ENCODE assay signal across 2 cellular contexts in the genomic region with DNA sequence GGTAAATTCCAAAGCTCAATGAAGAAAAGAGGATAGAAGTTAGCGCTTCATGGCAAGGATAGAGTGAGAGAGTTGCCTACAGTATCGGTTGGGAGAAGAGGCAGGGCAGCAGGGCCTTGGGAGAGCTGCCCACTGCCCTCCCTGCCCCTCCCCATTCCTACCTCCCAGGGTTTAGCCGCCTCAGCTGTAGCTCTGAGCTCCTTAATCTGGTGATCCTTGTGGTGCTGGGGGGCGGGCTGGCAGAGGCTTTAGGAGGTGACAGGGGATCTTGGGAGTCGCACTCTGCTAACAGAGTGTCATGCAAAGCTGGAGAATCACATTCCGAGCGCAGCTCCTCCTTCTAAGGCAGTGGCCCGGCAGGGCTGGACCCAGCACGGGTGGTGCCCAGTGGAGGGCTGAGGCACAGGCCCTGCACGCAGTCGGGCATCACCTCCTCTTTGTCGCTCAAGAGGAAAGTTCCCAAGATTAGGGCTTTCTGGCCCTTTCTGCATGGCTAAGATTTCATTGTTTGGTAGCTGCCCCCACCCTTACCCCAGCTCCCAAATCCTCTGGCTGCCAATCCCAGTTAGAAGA.
A peak's percentile ranks its signal among the peaks of the same experiment; 100 is the strongest.
TF ChIP-seq lines count a peak whose summit lies in the region.

No MANE protein-coding gene starts in this region.

TF ChIP-seq in HEK293, 187 proteins besides CTCF, POLR2A, EP300 and RAD21:
- TF ChIP-seq GLI2 (tag by site-specific recombination; IDR thresholded peaks at IDR 0.05; ENCODE audit: borderline replicate concordance, low read depth) (no peak), GLIS1 (tag by site-specific recombination; IDR thresholded peaks at IDR 0.05) (peak; percentile 84)

TF ChIP-seq in H1, 55 proteins besides CTCF, POLR2A, EP300 and RAD21:
- TF ChIP-seq, protein P1, sequence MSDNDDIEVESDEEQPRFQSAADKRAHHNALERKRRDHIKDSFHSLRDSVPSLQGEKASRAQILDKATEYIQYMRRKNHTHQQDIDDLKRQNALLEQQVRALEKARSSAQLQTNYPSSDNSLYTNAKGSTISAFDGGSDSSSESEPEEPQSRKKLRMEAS (IDR thresholded peaks at IDR 0.05), result no peak
- TF ChIP-seq EZH2 (IDR thresholded peaks at IDR 0.05; ENCODE audit: low read depth, low read length, severe bottlenecking) (peak; percentile 51), TEAD4 (IDR thresholded peaks at IDR 0.05; ENCODE audit: low read depth, low read length) (0 out of 2 replicates have a peak, but pooled peaks have one; percentile 25)
